ENCODE assay signal across 27 cellular contexts in the genomic region with DNA sequence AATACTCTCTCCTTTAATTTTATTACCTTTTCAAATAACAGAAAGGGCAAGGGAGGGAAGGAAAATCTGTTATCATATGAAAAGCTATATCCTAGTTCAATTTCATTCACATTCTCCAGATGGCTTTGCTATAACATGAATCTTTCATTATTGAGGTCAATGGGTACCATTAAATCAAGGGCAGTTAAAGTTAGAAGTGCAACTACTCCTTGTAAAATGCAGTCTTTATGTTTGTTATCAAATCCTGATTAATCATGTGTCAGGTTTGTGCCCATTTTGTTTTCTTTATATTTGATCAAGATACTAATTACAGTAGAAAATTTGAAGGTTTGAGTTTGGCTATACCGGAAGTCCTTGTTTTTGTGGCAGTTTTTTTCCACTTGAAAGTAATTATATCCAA.
"Had no signal": no experiment of that assay in that cellular context is flagged by ENCODE, and none has a peak within 500 bp of the region (broad histone marks: within the 10 kb centered on the region; RNA-seq: fewer than 3 reads in every experiment).

No MANE protein-coding gene starts in this region.

- H3K4me3 Mint-ChIP-seq: natural killer cell; nephron progenitor cell; neural crest cell; stimulated activated effector memory CD8-positive, alpha-beta T cell treated with anti-CD3 and anti-CD28 coated beads, Interleukin-12 subunit alpha, Interleukin-12 subunit beta, amount 100 ng/mL, for 72 hours; stimulated activated naive B cell treated with anti-CD40 and anti-IgM and Interleukin-4, amounts not matched to agents 10 μg/mL and 1 μg/mL and 100 μg/mL, for 72 hours; stimulated activated naive CD8-positive, alpha-beta T cell treated with anti-CD3 and anti-CD28 coated beads, Interleukin-15, Interleukin-2, amounts not matched to agents 100 ng/mL and 50 ng/mL, for 24 hours had no signal

- H3K36me3 Mint-ChIP-seq: natural killer cell; stimulated activated effector memory CD8-positive, alpha-beta T cell treated with anti-CD3 and anti-CD28 coated beads, Interleukin-12 subunit alpha, Interleukin-12 subunit beta, amount 100 ng/mL, for 72 hours; stimulated activated naive B cell treated with anti-CD40 and anti-IgM and Interleukin-4, amounts not matched to agents 10 μg/mL and 1 μg/mL and 100 μg/mL, for 72 hours had no signal

- H3K27ac Mint-ChIP-seq: natural killer cell; nephron progenitor cell; stimulated activated effector memory CD8-positive, alpha-beta T cell treated with anti-CD3 and anti-CD28 coated beads, Interleukin-12 subunit alpha, Interleukin-12 subunit beta, amount 100 ng/mL, for 72 hours; stimulated activated naive B cell treated with anti-CD40 and anti-IgM and Interleukin-4, amounts not matched to agents 10 μg/mL and 1 μg/mL and 100 μg/mL, for 72 hours; stimulated activated naive CD8-positive, alpha-beta T cell treated with anti-CD3 and anti-CD28 coated beads, Interleukin-15, Interleukin-2, amounts not matched to agents 100 ng/mL and 50 ng/mL, for 24 hours had no signal

- ATAC-seq: natural killer cell; pancreas; right lobe of liver; stimulated activated effector memory CD8-positive, alpha-beta T cell treated with anti-CD3 and anti-CD28 coated beads, Interleukin-12 subunit alpha, Interleukin-12 subunit beta, amount 100 ng/mL, for 72 hours; stimulated activated naive B cell treated with anti-CD40 and anti-IgM and Interleukin-4, amounts not matched to agents 10 μg/mL and 1 μg/mL and 100 μg/mL, for 72 hours had no signal

- H3K9me3 Mint-ChIP-seq: nephron progenitor cell; neural crest cell; stimulated activated naive B cell treated with anti-CD40 and anti-IgM and Interleukin-4, amounts not matched to agents 10 μg/mL and 1 μg/mL and 100 μg/mL, for 72 hours; stimulated activated naive CD8-positive, alpha-beta T cell treated with anti-CD3 and anti-CD28 coated beads, Interleukin-15, Interleukin-2, amounts not matched to agents 100 ng/mL and 50 ng/mL, for 24 hours had no signal

- H3K27ac ChIP-seq: neutrophil, pancreas, prostate gland, right atrium auricular region, right lobe of liver, sigmoid colon, stomach, thoracic aorta, thyroid gland, tibial nerve, upper lobe of left lung, vagina had no signal

- H3K36me3 ChIP-seq: neutrophil, pancreas, prostate gland, right atrium auricular region, right lobe of liver, sigmoid colon, stomach, thoracic aorta, thyroid gland, tibial nerve, upper lobe of left lung, vagina had no signal

- H3K4me1 ChIP-seq: pancreas, prostate gland, right atrium auricular region, right lobe of liver, thyroid gland, upper lobe of left lung, vagina had no signal

- H3K9me3 ChIP-seq: neutrophil, pancreas, prostate gland, right atrium auricular region, right lobe of liver, sigmoid colon, stomach, thoracic aorta, thyroid gland, tibial nerve, upper lobe of left lung, vagina had no signal

- H3K27me3 Mint-ChIP-seq: stimulated activated naive B cell treated with anti-CD40 and anti-IgM and Interleukin-4, amounts not matched to agents 10 μg/mL and 1 μg/mL and 100 μg/mL, for 72 hours; stimulated activated naive CD8-positive, alpha-beta T cell treated with anti-CD3 and anti-CD28 coated beads, Interleukin-15, Interleukin-2, amounts not matched to agents 100 ng/mL and 50 ng/mL, for 24 hours had no signal

- H3K4me1 Mint-ChIP-seq: natural killer cell; stimulated activated effector memory CD8-positive, alpha-beta T cell treated with anti-CD3 and anti-CD28 coated beads, Interleukin-12 subunit alpha, Interleukin-12 subunit beta, amount 100 ng/mL, for 72 hours; stimulated activated naive B cell treated with anti-CD40 and anti-IgM and Interleukin-4, amounts not matched to agents 10 μg/mL and 1 μg/mL and 100 μg/mL, for 72 hours had no signal

- H3K4me3 ChIP-seq: pancreas, prostate gland, right atrium auricular region, right lobe of liver, sigmoid colon, stomach, thoracic aorta, thyroid gland, tibial nerve, upper lobe of left lung, vagina had no signal

- DNase-seq: natural killer cell; nephron progenitor cell; nucleus accumbens; pancreas; retina; right lobe of liver; sigmoid colon; small intestine; stimulated activated CD4-positive, alpha-beta T cell treated with anti-CD3 and anti-CD28 coated beads, Interleukin-15, amount 100 ng/mL, for 24 hours; stimulated activated CD4-positive, alpha-beta T cell treated with anti-CD3 and anti-CD28 coated beads, Interleukin-2, amount 100 ng/mL, for 24 hours; stimulated activated CD4-positive, alpha-beta T cell treated with anti-CD3 and anti-CD28 coated beads, Interleukin-2, amount 100 ng/mL, for 48 hours; stimulated activated CD4-positive, alpha-beta T cell treated with anti-CD3 and anti-CD28 coated beads, Interleukin-4, amount 100 ng/mL, for 24 hours; stimulated activated naive B cell treated with anti-CD40 and anti-IgM and Interleukin-4, amounts not matched to agents 10 μg/mL and 1 μg/mL and 100 μg/mL, for 72 hours; stimulated activated naive CD4-positive, alpha-beta T cell treated with Interleukin-2 at 50 U/mL for 16 hours; stomach; thyroid gland; trophoblast cell; upper lobe of left lung had no signal
